In genomic region chr20:34390769-34391447, GRCh38 we compare ENCODE assay signal across 1 cellular context.
TF ChIP-seq lines count a peak whose summit lies in the region.

No MANE protein-coding gene starts in this region.

TF ChIP-seq in HepG2, 621 proteins besides CTCF, POLR2A, EP300 and RAD21 (continued from another document):
- TF ChIP-seq PREB (CRISPR knock-in tag; IDR thresholded peaks at IDR 0.05) (no peak), HMG20A (CRISPR knock-in tag; IDR thresholded peaks at IDR 0.05; ENCODE audit: borderline replicate concordance) (peak; percentile 41; the same call in 1 of the 2 replicates), HIVEP1 (CRISPR knock-in tag; IDR thresholded peaks at IDR 0.05) (0 out of 2 replicates have a peak, but pooled peaks have one; percentile 20), TBX2 (CRISPR knock-in tag; IDR thresholded peaks at IDR 0.05; ENCODE audit: borderline replicate concordance) (0 out of 2 replicates have a peak, but pooled peaks have one; percentile 25), KLF13 (CRISPR knock-in tag; IDR thresholded peaks at IDR 0.05) (no peak), GATAD2A (CRISPR knock-in tag; IDR thresholded peaks at IDR 0.05) (peak; percentile 34; the same call in 1 of the 2 replicates), PRDM4 (CRISPR knock-in tag; IDR thresholded peaks at IDR 0.05; ENCODE audit: borderline replicate concordance) (no peak), NR2F1 (CRISPR knock-in tag; IDR thresholded peaks at IDR 0.05) (peak; percentile 25 to 96; a peak in 3 of 4 replicates), POGZ (CRISPR knock-in tag; IDR thresholded peaks at IDR 0.05) (peak; percentile 76), ZBTB33 (CRISPR knock-in tag; IDR thresholded peaks at IDR 0.05) (peak; percentile 66), ARID3A (IDR thresholded peaks at IDR 0.05; ENCODE audit: low read depth, low read length) (peak; percentile 78), HOMEZ (CRISPR knock-in tag; IDR thresholded peaks at IDR 0.05; ENCODE audit: low read depth) (peak; percentile 83; the same call in 1 of the 2 replicates), ZNF782 (CRISPR knock-in tag; IDR thresholded peaks at IDR 0.05; ENCODE audit: borderline replicate concordance) (no peak), ZNF747 (CRISPR knock-in tag; IDR thresholded peaks at IDR 0.05; ENCODE audit: borderline replicate concordance) (no peak), ZNF121 (CRISPR knock-in tag; IDR thresholded peaks at IDR 0.05) (0 out of 2 replicates have a peak, but pooled peaks have one; percentile 16), ZNF605 (CRISPR knock-in tag; IDR thresholded peaks at IDR 0.05) (peak; percentile 57; the same call in 1 of the 2 replicates), ARID5B (CRISPR knock-in tag; IDR thresholded peaks at IDR 0.05) (peak; percentile 78), ZNF496 (CRISPR knock-in tag; IDR thresholded peaks at IDR 0.05; ENCODE audit: insufficient replicate concordance) (no peak), NFYC (CRISPR knock-in tag; IDR thresholded peaks at IDR 0.05) (no peak), BHLHE40 (IDR thresholded peaks at IDR 0.05; ENCODE audit: low read length) (peak; percentile 74), RARA (CRISPR knock-in tag; IDR thresholded peaks at IDR 0.05) (peak; percentile 97), SNRNP70 (IDR thresholded peaks at IDR 0.05; ENCODE audit: low read depth, low read length) (no peak), TCF12 (IDR thresholded peaks at IDR 0.05) (no peak), TCF12 (CRISPR knock-in tag; IDR thresholded peaks at IDR 0.05) (peak; percentile 36; the same call in 1 of the 2 replicates), CREB1 (IDR thresholded peaks at IDR 0.05) (0 out of 2 replicates have a peak, but pooled peaks have one; percentile 25), CREB1 (CRISPR knock-in tag; IDR thresholded peaks at IDR 0.05) (peak; percentile 51), ZBTB25 (CRISPR knock-in tag; IDR thresholded peaks at IDR 0.05) (no peak), ZGPAT (CRISPR knock-in tag; IDR thresholded peaks at IDR 0.05) (0 out of 2 replicates have a peak, but pooled peaks have one; percentile 32), SOX5 (CRISPR knock-in tag; IDR thresholded peaks at IDR 0.05; ENCODE audit: borderline replicate concordance) (peak; percentile 28; the same call in 1 of the 2 replicates), HNF4A (CRISPR knock-in tag; IDR thresholded peaks at IDR 0.05) (peak; percentile 20; the same call in 1 of the 2 replicates), SOX6 (IDR thresholded peaks at IDR 0.05) (no peak), SOX6 (CRISPR knock-in tag; IDR thresholded peaks at IDR 0.05) (peak; percentile 58; the same call in 1 of the 2 replicates), NR0B2 (CRISPR knock-in tag; IDR thresholded peaks at IDR 0.05) (no peak)
